Comparison of ENCODE assay signal across 8 cellular contexts in genomic region chr5:151126199-151126645, GRCh38. TPM values are rescaled to one million over a fixed set of nuclear protein-coding genes. Genes with fewer than 3 reads are reported as not detected.
DNase-seq lines count a peak whose midpoint lies in the region; TF ChIP-seq lines count a peak whose summit lies in the region.

No MANE protein-coding gene starts in this region.

- H3K4me2 ChIP-seq in parathyroid adenoma (ENCODE audit: low read length), result no peak overlapping the region

- CTCF ChIA-PET in RWPE1 (lab: Yijun Ruan, JAX), result interaction anchor here (0.5 to 5.5 kb wide), 35 partner anchors 9 to 192 kb away, joined by 3 to 109 read pairs (median 4); partner anchors contain the start of gene ANXA6

- H3K27ac Mint-ChIP-seq in type B pancreatic cell, result peak overlapping the region; percentile 40

- H3K27me3 Mint-ChIP-seq in type B pancreatic cell, result no peaks in the 10 kb centered on the region

- peaks cover 4% of the 10 kb centered on the region for H3K79me2 ChIP-seq in parathyroid adenoma

- no peak overlapping the region for H3K9ac ChIP-seq in parathyroid adenoma

- H3K36me3 Mint-ChIP-seq in type B pancreatic cell, result peaks cover 8% of the 10 kb centered on the region

- DNase-seq in NCI-H1694 treated with DMSO at 0.1 percent for 48 hours (lab: John Stamatoyannopoulos, UW) (peak; percentile 2), NCI-H1694 (lab: John Stamatoyannopoulos, UW) (no peak), HL-60 (ENCODE audit: low read depth in 1 of 2, low spot score in 1 of 2) (peak; percentile 57 to 72), RWPE1 (ENCODE audit: low spot score) (peak; percentile 75), globus pallidus (ENCODE audit: low spot score) (peak; percentile 60), type B pancreatic cell (ENCODE audit: extremely low spot score, unreplicated experiment) (peak; percentile 77)
- peak; percentile 9 to 60 (median 30) for DNase-seq in activated naive CD4-positive, alpha-beta T cell (lab: John Stamatoyannopoulos, UW)

- H3K4me3 Mint-ChIP-seq in type B pancreatic cell, result no peak overlapping the region

- H3K9me3 ChIP-seq in parathyroid adenoma (ENCODE audit: control insufficient read depth, low read length), result no peaks in the 10 kb centered on the region

- POLR2A ChIA-PET in RWPE1 (lab: Yijun Ruan, JAX; ENCODE audit: low non-redundant PET), result no interaction called here

- no peaks in the 10 kb centered on the region for H3K36me3 ChIP-seq in parathyroid adenoma (ENCODE audit: control insufficient read depth, insufficient read depth, low read length)

- H3K27ac ChIP-seq in HL-60 (replicated peaks), result peak overlapping the region; percentile 50
- H3K27ac ChIP-seq in RWPE1, result no peak overlapping the region
- H3K27ac ChIP-seq in parathyroid adenoma, result peak overlapping the region; percentile 71

- H3K4me3 ChIP-seq in HL-60 (replicated peaks; ENCODE audit: insufficient read depth, low read length) (no peak overlapping the region), parathyroid adenoma (ENCODE audit: low read depth, low read length) (no peak overlapping the region)

- H2AFZ ChIP-seq in parathyroid adenoma, result no peak overlapping the region

- H3K27me3 ChIP-seq in HL-60 (ENCODE audit: insufficient read depth, poor library complexity, severe bottlenecking) (no peaks in the 10 kb centered on the region), parathyroid adenoma (ENCODE audit: control insufficient read depth, insufficient read depth, low read length) (no peaks in the 10 kb centered on the region)

- peaks cover 4% of the 10 kb centered on the region for H3K4me1 Mint-ChIP-seq in type B pancreatic cell (ENCODE audit: unreplicated experiment)

- TF ChIP-seq CTCF in HL-60 (IDR thresholded peaks at IDR 0.05; ENCODE audit: insufficient read depth, low read length) (peak; percentile 46), RWPE1 (conservative IDR thresholded peaks at IDR 0.05; ENCODE audit: low read depth) (peak; percentile 86), parathyroid adenoma (IDR thresholded peaks at IDR 0.05) (peak; percentile 89), type B pancreatic cell (conservative IDR thresholded peaks at IDR 0.05) (peak; percentile 89)

- peaks cover 13% of the 10 kb centered on the region for H3K4me1 ChIP-seq in parathyroid adenoma

- H3K9me3 Mint-ChIP-seq in type B pancreatic cell, result no peaks in the 10 kb centered on the region

RNA-seq across cellular contexts. Expression of gene ANXA6, which starts 31.4 kb away (rescaled TPM):
- total RNA-seq in type B pancreatic cell (ENCODE audit: low replicate concordance), result 42.8 and 200 TPM in 2 replicates

RNA-seq across cellular contexts. Expression of gene TNIP1, which starts 45.4 kb away (rescaled TPM):
- 63.6 and 89.2 TPM in 2 replicates for total RNA-seq in type B pancreatic cell (ENCODE audit: low replicate concordance)
